ENCODE assay signal across 25 cellular contexts in genomic region chr1:37461698-37462436, GRCh38.
"Had no signal": no experiment of that assay in that cellular context is flagged by ENCODE, and none has a peak within 500 bp of the region (broad histone marks: within the 10 kb centered on the region; RNA-seq: fewer than 3 reads in every experiment).

No MANE protein-coding gene starts in this region.

- H3K9ac ChIP-seq: neural progenitor cell, parathyroid adenoma had no signal

- H3K36me3 ChIP-seq: gastrocnemius medialis, neural progenitor cell, spleen, thyroid gland had no signal

- H3K27me3 ChIP-seq: gastrocnemius medialis, neural progenitor cell, spleen, thyroid gland had no signal

- H3K4me1 ChIP-seq: neural progenitor cell, parathyroid adenoma, spleen, thyroid gland had no signal

- H3K4me3 ChIP-seq: coronary artery, gastrocnemius medialis, lung, mucosa of descending colon, neural progenitor cell, skin epidermis, spleen, thyroid gland had no signal

- H2AFZ ChIP-seq: neural progenitor cell, parathyroid adenoma had no signal

- H3K4me3 Mint-ChIP-seq: effector memory CD8-positive, alpha-beta T cell; mesothelial cell of epicardium; naive thymus-derived CD4-positive, alpha-beta T cell; nephron; neural progenitor cell; stimulated activated naive B cell treated with anti-CD40 and anti-IgM and Interleukin-4, amounts not matched to agents 10 μg/mL and 1 μg/mL and 100 μg/mL, for 72 hours; stimulated activated naive CD8-positive, alpha-beta T cell treated with anti-CD3 and anti-CD28 coated beads, Interleukin-15, Interleukin-2, amounts not matched to agents 100 ng/mL and 50 ng/mL, for 24 hours had no signal

- H3K4me1 Mint-ChIP-seq: mesothelial cell of epicardium; nephron; neural progenitor cell; stimulated activated naive B cell treated with anti-CD40 and anti-IgM and Interleukin-4, amounts not matched to agents 10 μg/mL and 1 μg/mL and 100 μg/mL, for 72 hours had no signal

- H3K9me3 Mint-ChIP-seq: effector memory CD8-positive, alpha-beta T cell; mesothelial cell of epicardium; naive thymus-derived CD4-positive, alpha-beta T cell; nephron; neural progenitor cell; stimulated activated naive B cell treated with anti-CD40 and anti-IgM and Interleukin-4, amounts not matched to agents 10 μg/mL and 1 μg/mL and 100 μg/mL, for 72 hours; stimulated activated naive CD8-positive, alpha-beta T cell treated with anti-CD3 and anti-CD28 coated beads, Interleukin-15, Interleukin-2, amounts not matched to agents 100 ng/mL and 50 ng/mL, for 24 hours had no signal

- ATAC-seq: effector memory CD8-positive, alpha-beta T cell; gastrocnemius medialis; left lobe of liver; mucosa of descending colon; naive thymus-derived CD4-positive, alpha-beta T cell; right cardiac atrium; stimulated activated naive B cell treated with anti-CD40 and anti-IgM and Interleukin-4, amounts not matched to agents 10 μg/mL and 1 μg/mL and 100 μg/mL, for 72 hours had no signal

- H3K27ac Mint-ChIP-seq: effector memory CD8-positive, alpha-beta T cell; mesothelial cell of epicardium; naive thymus-derived CD4-positive, alpha-beta T cell; nephron; neural progenitor cell; progenitor cell of endocrine pancreas; stimulated activated naive B cell treated with anti-CD40 and anti-IgM and Interleukin-4, amounts not matched to agents 10 μg/mL and 1 μg/mL and 100 μg/mL, for 72 hours; stimulated activated naive CD8-positive, alpha-beta T cell treated with anti-CD3 and anti-CD28 coated beads, Interleukin-15, Interleukin-2, amounts not matched to agents 100 ng/mL and 50 ng/mL, for 24 hours had no signal

- H3K27ac ChIP-seq: coronary artery, gastrocnemius medialis, neural progenitor cell, parathyroid adenoma, spleen, thyroid gland had no signal

- DNase-seq: effector memory CD8-positive, alpha-beta T cell; foreskin fibroblast; gastrocnemius medialis; head of caudate nucleus; kidney; mesenchymal stem cell; mucosa of descending colon; naive thymus-derived CD4-positive, alpha-beta T cell; right cardiac atrium; spleen; stimulated activated CD4-positive, alpha-beta T cell treated with anti-CD3 and anti-CD28 coated beads, Interleukin-4, amount 100 ng/mL, for 4 hours; stimulated activated naive B cell treated with anti-CD40 and anti-IgM and Interleukin-4, amounts not matched to agents 10 μg/mL and 1 μg/mL and 100 μg/mL, for 72 hours; thyroid gland; trophoblast cell had no signal

- H3K9me3 ChIP-seq: gastrocnemius medialis, mucosa of descending colon, spleen, thyroid gland had no signal

- H3K79me2 ChIP-seq: parathyroid adenoma had no signal

- FAIRE-seq: endometrium, kidney had no signal

- H3K27me3 Mint-ChIP-seq: effector memory CD8-positive, alpha-beta T cell; naive thymus-derived CD4-positive, alpha-beta T cell; progenitor cell of endocrine pancreas; stimulated activated naive CD8-positive, alpha-beta T cell treated with anti-CD3 and anti-CD28 coated beads, Interleukin-15, Interleukin-2, amounts not matched to agents 100 ng/mL and 50 ng/mL, for 24 hours had no signal

- H3K36me3 Mint-ChIP-seq: mesothelial cell of epicardium; neural progenitor cell; stimulated activated naive B cell treated with anti-CD40 and anti-IgM and Interleukin-4, amounts not matched to agents 10 μg/mL and 1 μg/mL and 100 μg/mL, for 72 hours had no signal

- H3K4me2 ChIP-seq: neural progenitor cell had no signal
